In the genomic region with DNA sequence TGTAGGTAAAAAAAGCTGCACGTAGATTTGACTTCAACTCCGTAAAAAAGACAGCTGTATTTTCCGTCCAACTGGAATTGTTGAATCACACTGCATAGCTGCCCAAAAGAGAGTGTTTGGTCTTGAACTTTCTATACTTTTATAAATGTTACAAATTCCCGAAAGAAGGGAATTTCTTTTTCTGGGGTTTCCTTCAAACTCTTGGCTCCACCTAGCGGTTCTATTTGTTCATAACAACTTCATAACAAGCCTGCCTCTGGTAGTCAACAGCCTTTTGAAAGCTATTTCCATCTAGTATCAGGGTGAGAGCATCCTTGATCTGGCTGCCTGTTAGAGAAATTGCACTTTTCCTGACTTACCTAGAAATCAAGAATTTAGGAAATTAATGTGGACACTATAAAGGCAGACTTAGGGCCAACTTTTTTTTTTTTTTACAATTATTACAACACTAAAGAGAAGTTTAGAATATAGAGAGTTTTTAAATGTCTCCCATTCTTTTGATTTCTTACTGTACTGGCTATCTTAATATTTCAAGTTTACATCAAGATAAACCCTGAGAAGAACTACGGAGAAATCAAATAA, we compare ENCODE assay signal across 11 cellular contexts. TPM values are rescaled to one million over a fixed set of nuclear protein-coding genes. Genes with fewer than 3 reads are reported as not detected.
DNase-seq lines count a peak whose midpoint lies in the region; ATAC-seq and TF ChIP-seq lines count a peak whose summit lies in the region.
"Had no signal": no experiment of that assay in that cellular context is flagged by ENCODE, and none has a peak within 500 bp of the region (broad histone marks: within the 10 kb centered on the region; RNA-seq: fewer than 3 reads in every experiment).

No MANE protein-coding gene starts in this region.

- H3K27me3 ChIP-seq in lung (ENCODE audit: control insufficient read depth, insufficient read depth) (no peaks in the 10 kb centered on the region), vagina (no peaks in the 10 kb centered on the region)
- H3K27me3 ChIP-seq: BLaER1 treated with 17β-estradiol and CSF1 and Interleukin-3, amounts not matched to agents 10 nM and 100 nM had no signal

- no peak for TF ChIP-seq POLR2A in vagina (IDR thresholded peaks at IDR 0.05)

- WGBS in lung, 2 donors = 27 to 33% methylated on average over 6 of the region's 6 CpGs

- peak; percentile 41 for TF ChIP-seq CTCF in lung (IDR thresholded peaks at IDR 0.05; ENCODE audit: control extremely low read depth, extremely low read depth)
- TF ChIP-seq CTCF in vagina (IDR thresholded peaks at IDR 0.05) = peak; percentile 51 to 80 (median 72)

- H3K9me3 ChIP-seq in lung (ENCODE audit: control insufficient read depth in 2 of 2, insufficient read depth in 1 of 2, low read length in 1 of 2) (no peaks in the 10 kb centered on the region), vagina (no peaks in the 10 kb centered on the region)
- H3K9me3 ChIP-seq: BLaER1 treated with 17β-estradiol and CSF1 and Interleukin-3, amounts not matched to agents 10 nM and 100 nM had no signal

- peak; percentile 42 for ATAC-seq in lung (ENCODE audit: insufficient read depth, low FRiP score)
- ATAC-seq in HG03175 (IDR thresholded peaks at IDR 0.05; ENCODE audit: unreplicated experiment) = no peak
- ATAC-seq: activated naive CD4-positive, alpha-beta T cell treated with anti-CD3 and anti-CD28 coated beads, Interleukin-2, amount 50 U/mL, for 72 hours; stimulated activated naive CD8-positive, alpha-beta T cell treated with anti-CD3 and anti-CD28 coated beads, Interleukin-15, amount 100 ng/mL, for 72 hours had no signal

- DNase-seq in NCI-H1436 (lab: John Stamatoyannopoulos, UW) (peak; percentile 60), NCI-H1436 treated with DMSO at 0.1 percent for 48 hours (lab: John Stamatoyannopoulos, UW) (no peak), Kasumi-1 (lab: John Stamatoyannopoulos, UW) (peak; percentile 73 to 80), RPMI7951 (ENCODE audit: low read depth) (peak; percentile 60), dermis blood vessel endothelial cell (peak; percentile 84), lung (ENCODE audit: low spot score) (no peak), vagina (ENCODE audit: extremely low spot score in 2 of 2) (no peak)

- H3K27ac ChIP-seq in lung (ENCODE audit: low read depth in 1 of 2, low read length in 1 of 2) (no peak overlapping the region), vagina (no peak overlapping the region)

- H3K4me3 ChIP-seq in lung = no peak overlapping the region
- H3K4me3 ChIP-seq in vagina = no peak overlapping the region
- H3K4me3 ChIP-seq: BLaER1 treated with 17β-estradiol and CSF1 and Interleukin-3, amounts not matched to agents 10 nM and 100 nM had no signal

- H3K4me1 ChIP-seq in lung (ENCODE audit: control insufficient read depth in 2 of 2, insufficient read depth in 2 of 2, low read length in 2 of 2) = peaks cover 2 to 3% of the 10 kb centered on the region in 2 donors
- H3K4me1 ChIP-seq in vagina = peaks cover 13% of the 10 kb centered on the region

- H3K36me3 ChIP-seq in lung (ENCODE audit: control insufficient read depth in 2 of 2, insufficient read depth in 2 of 2, low read length in 2 of 2) (peaks cover 0 to 12% of the 10 kb centered on the region in 2 donors), vagina (no peaks in the 10 kb centered on the region)

- intact Hi-C loops in vagina (cut with DNase I) = loop anchor here (10.0 kb wide), 1 partner anchor 470 kb away; no protein-coding TSS in a partner anchor

RNA-seq across cellular contexts. Expression of a gene that starts 48.1 kb away (rescaled TPM):
- total RNA-seq in RPMI7951 (2014; rRNA removed; shearing (Covaris generic)) = 34.5 and 36.4 TPM in 2 replicates
- total RNA-seq in dermis blood vessel endothelial cell = 33.7 and 36.4 TPM in 2 replicates
- total RNA-seq in lung = 10 to 100 TPM; 27.1 to 35.2 TPM
- 10 to 100 TPM in 1 of 2 donors, 1 to 10 TPM in 1; 6.5 to 27.0 TPM for polyA plus RNA-seq in lung
- total RNA-seq in vagina = 29.5 TPM

Comparison
In these comparisons a context has a peak if more than half of its experiments do, and no peak if none do; other contexts are left out.
1. DNase-seq: peak in NCI-H1436 (single experiment), Kasumi-1 (2 of 2), RPMI7951 (single experiment) and dermis blood vessel endothelial cell (single experiment); none in NCI-H1436 treated with DMSO at 0.1 percent for 48 hours (single experiment), lung (single experiment) and vagina (0 of 2).